Comparison of ENCODE assay signal across 8 cellular contexts in genomic region chr12:62191747-62192485, GRCh38.
DNase-seq lines count a peak whose midpoint lies in the region; ATAC-seq and TF ChIP-seq lines count a peak whose summit lies in the region.

No MANE protein-coding gene starts in this region.

- no peak overlapping the region for H3K27ac ChIP-seq in parathyroid adenoma

- CTCF ChIA-PET in BJ (lab: Yijun Ruan, JAX) = interaction anchor here (0.6 to 2.5 kb wide), 6 partner anchors 10 to 839 kb away, joined by 3 to 16 read pairs (median 6); no protein-coding TSS in a partner anchor

- DNase-seq in BJ (ENCODE audit: low read depth) = no peak
- peak; percentile 55 for DNase-seq in activated T-cell treated with anti-CD3 and anti-CD28 coated beads, Interleukin-2, amount 50 U/mL, for 24 hours
- peak; percentile 4 for DNase-seq in germinal center (ENCODE audit: low spot score)
- no peak for DNase-seq in DMS79 treated with DMSO at 0.1 percent for 48 hours (lab: John Stamatoyannopoulos, UW)
- DNase-seq in H4 (ENCODE audit: low spot score) = no peak
- no peak for DNase-seq in HPDE6-E6E7 (ENCODE audit: extremely low spot score)

- no peak overlapping the region for H3K9ac ChIP-seq in parathyroid adenoma

- H3K36me3 ChIP-seq in BJ (ENCODE audit: control insufficient read depth, insufficient read depth, low read length) (no peaks in the 10 kb centered on the region), parathyroid adenoma (ENCODE audit: control insufficient read depth, insufficient read depth, low read length) (no peaks in the 10 kb centered on the region)

- TF ChIP-seq CTCF in BJ (IDR thresholded peaks at IDR 0.05; ENCODE audit: insufficient read depth, low read depth, low read length) (no peak), parathyroid adenoma (IDR thresholded peaks at IDR 0.05) (no peak)

- peak overlapping the region; percentile 75 for H3K4me3 Mint-ChIP-seq in activated T-cell treated with anti-CD3 and anti-CD28 coated beads, Interleukin-2, amount 50 U/mL, for 24 hours

- H3K9me3 ChIP-seq in parathyroid adenoma (ENCODE audit: control insufficient read depth, low read length) = no peaks in the 10 kb centered on the region

- peaks cover 4% of the 10 kb centered on the region for H3K4me1 ChIP-seq in parathyroid adenoma

- ATAC-seq in HG03159 (IDR thresholded peaks at IDR 0.05; ENCODE audit: unreplicated experiment) = peak; percentile 11

- H3K79me2 ChIP-seq in parathyroid adenoma = no peaks in the 10 kb centered on the region

- no peaks in the 10 kb centered on the region for H3K9me3 Mint-ChIP-seq in activated T-cell treated with anti-CD3 and anti-CD28 coated beads, Interleukin-2, amount 50 U/mL, for 24 hours

- H3K27me3 Mint-ChIP-seq in activated T-cell treated with anti-CD3 and anti-CD28 coated beads, Interleukin-2, amount 50 U/mL, for 24 hours = peaks cover 52% of the 10 kb centered on the region

- H2AFZ ChIP-seq in parathyroid adenoma = peak overlapping the region; percentile 51

- H3K27me3 ChIP-seq in BJ (ENCODE audit: control insufficient read depth, insufficient read depth, low read length) (peaks cover 25% of the 10 kb centered on the region), parathyroid adenoma (ENCODE audit: control insufficient read depth, insufficient read depth, low read length) (peaks cover 4% of the 10 kb centered on the region)

- POLR2A ChIA-PET in BJ (lab: Charles Lee) = no interaction called here

- H3K27ac Mint-ChIP-seq in activated T-cell treated with anti-CD3 and anti-CD28 coated beads, Interleukin-2, amount 50 U/mL, for 24 hours = peak overlapping the region; percentile 26

- H3K36me3 Mint-ChIP-seq in activated T-cell treated with anti-CD3 and anti-CD28 coated beads, Interleukin-2, amount 50 U/mL, for 24 hours (ENCODE audit: low read depth) = no peaks in the 10 kb centered on the region

- H3K4me1 Mint-ChIP-seq in activated T-cell treated with anti-CD3 and anti-CD28 coated beads, Interleukin-2, amount 50 U/mL, for 24 hours (ENCODE audit: low read depth) = peaks cover 21% of the 10 kb centered on the region

- H3K4me2 ChIP-seq in parathyroid adenoma (ENCODE audit: low read length) = peak overlapping the region; percentile 62

- peak overlapping the region; percentile 27 for H3K4me3 ChIP-seq in BJ (ENCODE audit: low read depth, low read length)
- H3K4me3 ChIP-seq in parathyroid adenoma (ENCODE audit: low read depth, low read length) = peak overlapping the region; percentile 41

Comparison
In these comparisons a context has a peak if more than half of its experiments do, and no peak if none do; other contexts are left out.
1. DNase-seq: peak in activated T-cell treated with anti-CD3 and anti-CD28 coated beads, Interleukin-2, amount 50 U/mL, for 24 hours (single experiment) and germinal center (single experiment); none in BJ (single experiment), DMS79 treated with DMSO at 0.1 percent for 48 hours (single experiment), H4 (single experiment) and HPDE6-E6E7 (single experiment).